In the genomic region with DNA sequence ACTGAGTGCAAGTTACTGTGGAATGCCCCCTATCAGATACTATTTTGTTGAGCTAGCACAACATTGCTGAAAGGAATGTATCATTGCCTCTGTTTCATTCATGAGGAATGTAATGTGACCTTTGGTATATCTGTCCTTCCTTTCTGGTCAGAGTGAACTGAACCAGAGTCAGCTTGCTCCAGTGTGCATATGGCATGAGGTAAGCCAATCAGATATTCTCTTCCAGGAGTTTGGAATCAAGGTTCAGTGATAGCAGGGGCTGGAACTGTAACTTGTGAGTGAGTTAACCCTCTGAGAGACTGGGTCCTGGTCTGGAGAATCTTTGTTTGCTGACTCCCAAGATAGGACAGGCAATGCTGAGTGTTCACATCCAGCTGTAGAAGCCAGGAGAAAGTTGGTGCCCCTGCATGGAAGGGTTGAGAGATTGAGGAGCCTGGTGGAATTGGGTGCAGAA, we compare ENCODE assay signal across 13 cellular contexts. TPM values are rescaled to one million over a fixed set of nuclear protein-coding genes. Genes with fewer than 3 reads are reported as not detected.
DNase-seq lines count a peak whose midpoint lies in the region; ATAC-seq and TF ChIP-seq lines count a peak whose summit lies in the region.
"Had no signal": no experiment of that assay in that cellular context is flagged by ENCODE, and none has a peak within 500 bp of the region (broad histone marks: within the 10 kb centered on the region; RNA-seq: fewer than 3 reads in every experiment).

No MANE protein-coding gene starts in this region.

- no peaks in the 10 kb centered on the region for H3K27me3 Mint-ChIP-seq in CD8-positive, alpha-beta T cell (ENCODE audit: low read depth)

- ATAC-seq in left lung: peak; percentile 74
- ATAC-seq in CD8-positive, alpha-beta T cell: no peak
- ATAC-seq in GM19023 (IDR thresholded peaks at IDR 0.05; ENCODE audit: unreplicated experiment): no peak

- H3K4me1 ChIP-seq in left lung: no peaks in the 10 kb centered on the region
- H3K4me1 ChIP-seq in CD8-positive, alpha-beta T cell (ENCODE audit: insufficient read depth, low read length): peaks cover 23% of the 10 kb centered on the region

- H3K9me3 ChIP-seq in AG04450 (ENCODE audit: control insufficient read depth, insufficient read depth, low read length) (no peaks in the 10 kb centered on the region), left lung (no peaks in the 10 kb centered on the region)
- H3K9me3 ChIP-seq in CD8-positive, alpha-beta T cell (ENCODE audit: low read length): no peaks in the 10 kb centered on the region

- H3K4me3 ChIP-seq in AG04450 (ENCODE audit: low read depth, low read length): no peak overlapping the region
- no peak overlapping the region for H3K4me3 ChIP-seq in cardiac fibroblast (replicated peaks in 1 of 2; ENCODE audit: low read depth in 2 of 2, low read length in 2 of 2)
- no peak overlapping the region for H3K4me3 ChIP-seq in left lung
- no peak overlapping the region for H3K4me3 ChIP-seq in CD8-positive, alpha-beta T cell (ENCODE audit: low read depth, low read length)
- H3K4me3 ChIP-seq: GM23338 had no signal

- H3K27me3 ChIP-seq in AG04450 (ENCODE audit: control insufficient read depth, insufficient read depth, low read length): no peaks in the 10 kb centered on the region
- no peaks in the 10 kb centered on the region for H3K27me3 ChIP-seq in left lung
- H3K27me3 ChIP-seq in CD8-positive, alpha-beta T cell (ENCODE audit: insufficient read depth, low read length): no peaks in the 10 kb centered on the region

- POLR2A ChIA-PET in AG04450 (lab: Yijun Ruan, JAX): interaction anchor here (0.7 kb wide), 1 partner anchor 44 kb away, joined by 3 read pairs; no protein-coding TSS in a partner anchor
- POLR2A ChIA-PET in CD8-positive, alpha-beta T cell (lab: Charles Lee): no interaction called here

- DNase-seq in AG04450 (ENCODE audit: low read depth, low spot score) (peak; percentile 74), HuH-7 (ENCODE audit: low spot score) (peak; percentile 80), cardiac fibroblast (ENCODE audit: low read depth in 2 of 2) (peak; percentile 85 to 87), left lung (no peak), NCI-H1092 (lab: John Stamatoyannopoulos, UW) (no peak), NCI-H1694 (lab: John Stamatoyannopoulos, UW) (no peak)
- DNase-seq in CD8-positive, alpha-beta T cell: no peak
- DNase-seq: NCI-H2171 treated with DMSO at 0.1 percent for 48 hours had no signal

- H3K36me3 Mint-ChIP-seq in CD8-positive, alpha-beta T cell: no peaks in the 10 kb centered on the region
- H3K36me3 Mint-ChIP-seq: CD14-positive monocyte, mesothelial cell of epicardium had no signal

- H3K9me3 Mint-ChIP-seq in CD8-positive, alpha-beta T cell: no peaks in the 10 kb centered on the region
- H3K9me3 Mint-ChIP-seq: CD14-positive monocyte; T-helper 1 cell treated with Interleukin-12 subunit alpha and Interleukin-12 subunit beta and Interleukin-4 antibody, amounts not matched to agents 30 μg/mL and 1 μg/mL, for 36 hours had no signal

- H3K27ac ChIP-seq in AG04450 (ENCODE audit: low read depth, low read length) (peak overlapping the region; percentile 91), left lung (no peak overlapping the region)
- H3K27ac ChIP-seq in CD8-positive, alpha-beta T cell (ENCODE audit: low read depth, low read length): no peak overlapping the region

- intact Hi-C loops in left lung (cut with DNase I): no loop called here
- intact Hi-C loops in CD8-positive, alpha-beta T cell (cut with DNase I, micrococcal nuclease): no loop called here

- no peak overlapping the region for H3K4me3 Mint-ChIP-seq in CD8-positive, alpha-beta T cell
- H3K4me3 Mint-ChIP-seq: CD14-positive monocyte; GM23338; mesothelial cell of epicardium; T-helper 1 cell treated with Interleukin-12 subunit alpha and Interleukin-12 subunit beta and Interleukin-4 antibody, amounts not matched to agents 30 μg/mL and 1 μg/mL, for 36 hours had no signal

- H3K27ac Mint-ChIP-seq in CD8-positive, alpha-beta T cell: no peak overlapping the region
- H3K27ac Mint-ChIP-seq: CD14-positive monocyte; GM23338; mesothelial cell of epicardium; T-helper 1 cell treated with Interleukin-12 subunit alpha and Interleukin-12 subunit beta and Interleukin-4 antibody, amounts not matched to agents 30 μg/mL and 1 μg/mL, for 36 hours had no signal

- no peaks in the 10 kb centered on the region for H3K36me3 ChIP-seq in left lung
- no peaks in the 10 kb centered on the region for H3K36me3 ChIP-seq in CD8-positive, alpha-beta T cell (ENCODE audit: insufficient read depth, low read length)

- H3K4me1 Mint-ChIP-seq in CD8-positive, alpha-beta T cell (ENCODE audit: low read depth): peaks cover 25% of the 10 kb centered on the region
- H3K4me1 Mint-ChIP-seq: CD14-positive monocyte had no signal

- TF ChIP-seq CTCF in AG04450 (IDR thresholded peaks at IDR 0.05; ENCODE audit: low read depth, low read length) (no peak), cardiac fibroblast (IDR thresholded peaks at IDR 0.05; ENCODE audit: low read depth, low read length) (no peak), left lung (IDR thresholded peaks at IDR 0.05) (no peak)
- no peak for TF ChIP-seq CTCF in CD8-positive, alpha-beta T cell (IDR thresholded peaks at IDR 0.05)

- CTCF ChIA-PET in AG04450 (lab: Charles Lee): interaction anchor here (0.5 to 1.2 kb wide), 5 partner anchors 17 to 381 kb away, joined by 3 to 7 read pairs (median 4); no protein-coding TSS in a partner anchor
- CTCF ChIA-PET in CD8-positive, alpha-beta T cell (lab: Charles Lee): interaction anchor here (1.4 kb wide), 1 partner anchor 205 kb away, joined by 3 read pairs; no protein-coding TSS in a partner anchor

RNA-seq across cellular contexts. Expression of gene OSBPL3, which starts 45.3 kb away (rescaled TPM):
- 33.3 and 37.8 TPM in 2 replicates for polyA plus RNA-seq in AG04450 (2011; rRNA removed)
- 33.8 and 50.7 TPM in 2 replicates for polyA minus RNA-seq in AG04450 (2011; rRNA and poly(A)+ RNA removed)
- 10 to 100 TPM; 21.4 to 30.5 TPM for total RNA-seq in left lung
- 10 to 100 TPM; 12.0 to 13.8 TPM for total RNA-seq in CD8-positive, alpha-beta T cell

Comparison
In these comparisons a context has a peak if more than half of its experiments do, and no peak if none do; other contexts are left out.
1. DNase-seq: peak in AG04450 (single experiment), HuH-7 (single experiment) and cardiac fibroblast (2 of 2); none in left lung (0 of 2), CD8-positive, alpha-beta T cell (0 of 7), NCI-H1092 (single experiment) and NCI-H1694 (single experiment).